21 cellular contexts compared by ENCODE assay signal in genomic region chrX:120101057-120101456, GRCh38. TPM values are rescaled to one million over a fixed set of nuclear protein-coding genes. Genes with fewer than 3 reads are reported as not detected.
"Had no signal": no experiment of that assay in that cellular context is flagged by ENCODE, and none has a peak within 500 bp of the region (broad histone marks: within the 10 kb centered on the region; RNA-seq: fewer than 3 reads in every experiment).

No MANE protein-coding gene starts in this region.

RNA-seq across cellular contexts. Expression of gene RHOXF1, which starts 14.7 kb away (rescaled TPM):
- total RNA-seq: activated naive CD4-positive, alpha-beta T cell treated with anti-CD3 and anti-CD28 coated beads for 36 hours; activated naive CD8-positive, alpha-beta T cell treated with anti-CD3 and anti-CD28 coated beads for 36 hours; activated T-cell treated with anti-CD3 and anti-CD28 coated beads, Interleukin-2, amount 50 U/mL, for 4 hours; activated T-helper 1 cell treated with anti-CD3 and anti-CD28 coated beads, Interleukin-12 subunit alpha, Interleukin-12 subunit beta, Interleukin-2, Interleukin-4 antibody, amounts not matched to agents 30 ng/mL and 10 ng/mL and 1 ng/mL, durations not matched to agents 14 hours and 24 hours and 36 hours; activated T-helper 2 cell treated with anti-CD3 and anti-CD28 coated beads, Interferon-gamma antibody, Interleukin-2, Interleukin-4, amounts not matched to agents 10 μg/mL and 5 μg/mL and 100 μg/mL, durations not matched to agents 14 hours and 24 hours and 36 hours; ascending aorta; astrocyte; body of pancreas; bronchial epithelial cell; cardiac septum; cerebellum; chondrocyte had no signal

RNA-seq across cellular contexts. Expression of gene RHOXF2B, which starts 23.6 kb away (rescaled TPM):
- total RNA-seq: activated naive CD4-positive, alpha-beta T cell treated with anti-CD3 and anti-CD28 coated beads for 36 hours; activated naive CD4-positive, alpha-beta T cell treated with anti-CD3 and anti-CD28 coated beads, Interleukin-2, amount 50 U/mL, for 72 hours; activated naive CD8-positive, alpha-beta T cell treated with anti-CD3 and anti-CD28 coated beads for 36 hours; activated naive CD8-positive, alpha-beta T cell treated with anti-CD3 and anti-CD28 coated beads, Interleukin-2, amount 10 ng/mL, durations not matched to agents 7 days and 5 days; activated T-cell treated with anti-CD3 and anti-CD28 coated beads, Interleukin-2, amount 50 U/mL, for 72 hours; activated T-helper 1 cell treated with anti-CD3 and anti-CD28 coated beads, Interleukin-12 subunit alpha, Interleukin-12 subunit beta, Interleukin-2, Interleukin-4 antibody, amounts not matched to agents 30 ng/mL and 10 ng/mL and 1 ng/mL, durations not matched to agents 14 hours and 24 hours and 36 hours; activated T-helper 17 cell treated with anti-CD3 and anti-CD28 coated beads, Interleukin-2, amount 50 U/mL, for 72 hours; activated T-helper 2 cell treated with anti-CD3 and anti-CD28 coated beads, Interferon-gamma antibody, Interleukin-2, Interleukin-4, amounts not matched to agents 10 μg/mL and 5 μg/mL and 100 μg/mL, durations not matched to agents 14 hours and 24 hours and 36 hours; adrenal gland; aorta; ascending aorta; astrocyte; body of pancreas; breast epithelium; bronchial epithelial cell; cardiac muscle cell; cardiac septum; cerebellum; chondrocyte had no signal
- polyA plus RNA-seq: adipose tissue, adrenal gland, aorta, cardiac muscle cell had no signal

RNA-seq across cellular contexts. Expression of gene RHOXF2, which starts 57.4 kb away (rescaled TPM):
- total RNA-seq: activated naive CD4-positive, alpha-beta T cell treated with anti-CD3 and anti-CD28 coated beads for 36 hours; activated naive CD8-positive, alpha-beta T cell treated with anti-CD3 and anti-CD28 coated beads for 36 hours; activated naive CD8-positive, alpha-beta T cell treated with anti-CD3 and anti-CD28 coated beads, Interleukin-2, amount 10 ng/mL, durations not matched to agents 7 days and 5 days; activated T-cell treated with anti-CD3 and anti-CD28 coated beads, Interleukin-2, amount 50 U/mL, for 72 hours; activated T-helper 1 cell treated with anti-CD3 and anti-CD28 coated beads, Interleukin-12 subunit alpha, Interleukin-12 subunit beta, Interleukin-2, Interleukin-4 antibody, amounts not matched to agents 30 ng/mL and 10 ng/mL and 1 ng/mL, durations not matched to agents 14 hours and 24 hours and 36 hours; activated T-helper 2 cell treated with anti-CD3 and anti-CD28 coated beads, Interferon-gamma antibody, Interleukin-2, Interleukin-4, amounts not matched to agents 10 μg/mL and 5 μg/mL and 100 μg/mL, durations not matched to agents 14 hours and 24 hours and 36 hours; aorta; ascending aorta; astrocyte; body of pancreas; breast epithelium; bronchial epithelial cell; cardiac muscle cell; cardiac septum; cerebellum; chondrocyte had no signal
- polyA plus RNA-seq: adipose tissue, aorta had no signal
